ENCODE assay signal across 1 cellular context in genomic region chr20:38133680-38134426, GRCh38.
TF ChIP-seq lines count a peak whose summit lies in the region.

No MANE protein-coding gene starts in this region.

TF ChIP-seq in endothelial cell of umbilical vein, 7 proteins besides CTCF, POLR2A, EP300 and RAD21:
- TF ChIP-seq EZH2 (IDR thresholded peaks at IDR 0.05; ENCODE audit: borderline replicate concordance, low read depth, low read length, severe bottlenecking) (no peak), JUN (IDR thresholded peaks at IDR 0.05; ENCODE audit: borderline replicate concordance, insufficient read depth, insufficient read length, low read depth) (no peak), MAX (IDR thresholded peaks at IDR 0.05; ENCODE audit: insufficient read depth, insufficient read length) (no peak), GATA2 (IDR thresholded peaks at IDR 0.05; ENCODE audit: insufficient read depth, insufficient read length, low read depth, low read length) (no peak), POLR2AphosphoS5 (IDR thresholded peaks at IDR 0.05; ENCODE audit: insufficient read depth, low read depth, low read length) (no peak), MYC (IDR thresholded peaks at IDR 0.05; ENCODE audit: low read depth, low read length) (no peak), FOS (IDR thresholded peaks at IDR 0.05; ENCODE audit: borderline replicate concordance, insufficient read depth, low read length) (no peak)
